ENCODE assay signal across 1 cellular context in genomic region chr1:37922767-37923550, GRCh38.
A peak's percentile ranks its signal among the peaks of the same experiment; 100 is the strongest.
TF ChIP-seq lines count a peak whose summit lies in the region.

No MANE protein-coding gene starts in this region.

TF ChIP-seq in K562, 482 proteins besides CTCF, POLR2A, EP300 and RAD21 (continued from another document and continues in another):
- TF ChIP-seq PREB (CRISPR knock-in tag; IDR thresholded peaks at IDR 0.05) (no peak), ZBTB33 (CRISPR knock-in tag; IDR thresholded peaks at IDR 0.05) (no peak), ARHGAP35 (IDR thresholded peaks at IDR 0.05; ENCODE audit: partially characterized antibody) (no peak), NCOR1 (IDR thresholded peaks at IDR 0.05) (peak; percentile 89), TEAD4 (IDR thresholded peaks at IDR 0.05; ENCODE audit: low read length) (peak; percentile 91), TEAD4 (CRISPR knock-in tag; IDR thresholded peaks at IDR 0.05; ENCODE audit: borderline replicate concordance) (no peak), ZNF780A (CRISPR knock-in tag; IDR thresholded peaks at IDR 0.05) (no peak), C11orf30 (IDR thresholded peaks at IDR 0.05; ENCODE audit: low read depth) (peak; percentile 89), HNRNPUL1 (IDR thresholded peaks at IDR 0.05; ENCODE audit: low read length) (no peak), ZBTB11 (CRISPR knock-in tag; IDR thresholded peaks at IDR 0.05) (peak in 1 of 3 experiments; percentile 77; a peak in 2 of 6 replicates), DEAF1 (CRISPR knock-in tag; IDR thresholded peaks at IDR 0.05) (no peak), GMEB1 (CRISPR knock-in tag; IDR thresholded peaks at IDR 0.05) (no peak), ZNF431 (CRISPR knock-in tag; IDR thresholded peaks at IDR 0.05) (no peak), ATF4 (CRISPR knock-in tag; IDR thresholded peaks at IDR 0.05) (no peak), PTTG1 (tag; IDR thresholded peaks at IDR 0.05; ENCODE audit: low read depth) (no peak), TRIM24 (IDR thresholded peaks at IDR 0.05) (peak; percentile 81 to 85), CHD4 (IDR thresholded peaks at IDR 0.05; ENCODE audit: insufficient read depth, insufficient replicate concordance, low read depth, low read length, poor library complexity, severe bottlenecking) (no peak), PCBP1 (IDR thresholded peaks at IDR 0.05; ENCODE audit: low read depth, low read length, poor library complexity, severe bottlenecking) (no peak), PATZ1 (CRISPR knock-in tag; IDR thresholded peaks at IDR 0.05; ENCODE audit: borderline replicate concordance) (no peak), ZNF586 (CRISPR knock-in tag; conservative IDR thresholded peaks at IDR 0.05) (no peak), MIER1 (IDR thresholded peaks at IDR 0.05; ENCODE audit: low read depth) (no peak), ZNF707 (CRISPR knock-in tag; conservative IDR thresholded peaks at IDR 0.05) (0 out of 2 replicates have a peak, but pooled peaks have one; percentile 38), IRF2 (CRISPR knock-in tag; IDR thresholded peaks at IDR 0.05) (no peak), JUNB (CRISPR knock-in tag; conservative IDR thresholded peaks at IDR 0.05) (no peak), ZZZ3 (IDR thresholded peaks at IDR 0.05) (no peak), U2AF1 (optimal IDR thresholded peaks at IDR 0.05; ENCODE audit: low read depth, low read length) (no peak), HDAC3 (IDR thresholded peaks at IDR 0.05; ENCODE audit: borderline replicate concordance, partially characterized antibody) (no peak), ZNF583 (CRISPR knock-in tag; IDR thresholded peaks at IDR 0.05) (peak; percentile 21; the same call in 1 of the 2 replicates), KLF10 (CRISPR knock-in tag; IDR thresholded peaks at IDR 0.05) (no peak), MCM7 (IDR thresholded peaks at IDR 0.05) (no peak), NFE2L1 (tag; IDR thresholded peaks at IDR 0.05; ENCODE audit: borderline replicate concordance, low read depth) (no peak)
- TF ChIP-seq, protein P1, sequence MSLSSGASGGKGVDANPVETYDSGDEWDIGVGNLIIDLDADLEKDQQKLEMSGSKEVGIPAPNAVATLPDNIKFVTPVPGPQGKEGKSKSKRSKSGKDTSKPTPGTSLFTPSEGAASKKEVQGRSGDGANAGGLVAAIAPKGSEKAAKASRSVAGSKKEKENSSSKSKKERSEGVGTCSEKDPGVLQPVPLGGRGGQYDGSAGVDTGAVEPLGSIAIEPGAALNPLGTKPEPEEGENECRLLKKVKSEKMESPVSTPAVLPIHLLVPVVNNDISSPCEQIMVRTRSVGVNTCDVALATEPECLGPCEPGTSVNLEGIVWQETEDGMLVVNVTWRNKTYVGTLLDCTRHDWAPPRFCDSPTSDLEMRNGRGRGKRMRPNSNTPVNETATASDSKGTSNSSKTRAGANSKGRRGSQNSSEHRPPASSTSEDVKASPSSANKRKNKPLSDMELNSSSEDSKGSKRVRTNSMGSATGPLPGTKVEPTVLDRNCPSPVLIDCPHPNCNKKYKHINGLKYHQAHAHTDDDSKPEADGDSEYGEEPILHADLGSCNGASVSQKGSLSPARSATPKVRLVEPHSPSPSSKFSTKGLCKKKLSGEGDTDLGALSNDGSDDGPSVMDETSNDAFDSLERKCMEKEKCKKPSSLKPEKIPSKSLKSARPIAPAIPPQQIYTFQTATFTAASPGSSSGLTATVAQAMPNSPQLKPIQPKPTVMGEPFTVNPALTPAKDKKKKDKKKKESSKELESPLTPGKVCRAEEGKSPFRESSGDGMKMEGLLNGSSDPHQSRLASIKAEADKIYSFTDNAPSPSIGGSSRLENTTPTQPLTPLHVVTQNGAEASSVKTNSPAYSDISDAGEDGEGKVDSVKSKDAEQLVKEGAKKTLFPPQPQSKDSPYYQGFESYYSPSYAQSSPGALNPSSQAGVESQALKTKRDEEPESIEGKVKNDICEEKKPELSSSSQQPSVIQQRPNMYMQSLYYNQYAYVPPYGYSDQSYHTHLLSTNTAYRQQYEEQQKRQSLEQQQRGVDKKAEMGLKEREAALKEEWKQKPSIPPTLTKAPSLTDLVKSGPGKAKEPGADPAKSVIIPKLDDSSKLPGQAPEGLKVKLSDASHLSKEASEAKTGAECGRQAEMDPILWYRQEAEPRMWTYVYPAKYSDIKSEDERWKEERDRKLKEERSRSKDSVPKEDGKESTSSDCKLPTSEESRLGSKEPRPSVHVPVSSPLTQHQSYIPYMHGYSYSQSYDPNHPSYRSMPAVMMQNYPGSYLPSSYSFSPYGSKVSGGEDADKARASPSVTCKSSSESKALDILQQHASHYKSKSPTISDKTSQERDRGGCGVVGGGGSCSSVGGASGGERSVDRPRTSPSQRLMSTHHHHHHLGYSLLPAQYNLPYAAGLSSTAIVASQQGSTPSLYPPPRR (CRISPR knock-in tag; IDR thresholded peaks at IDR 0.05; ENCODE audit: borderline replicate concordance): no peak
- TF ChIP-seq, protein P2, sequence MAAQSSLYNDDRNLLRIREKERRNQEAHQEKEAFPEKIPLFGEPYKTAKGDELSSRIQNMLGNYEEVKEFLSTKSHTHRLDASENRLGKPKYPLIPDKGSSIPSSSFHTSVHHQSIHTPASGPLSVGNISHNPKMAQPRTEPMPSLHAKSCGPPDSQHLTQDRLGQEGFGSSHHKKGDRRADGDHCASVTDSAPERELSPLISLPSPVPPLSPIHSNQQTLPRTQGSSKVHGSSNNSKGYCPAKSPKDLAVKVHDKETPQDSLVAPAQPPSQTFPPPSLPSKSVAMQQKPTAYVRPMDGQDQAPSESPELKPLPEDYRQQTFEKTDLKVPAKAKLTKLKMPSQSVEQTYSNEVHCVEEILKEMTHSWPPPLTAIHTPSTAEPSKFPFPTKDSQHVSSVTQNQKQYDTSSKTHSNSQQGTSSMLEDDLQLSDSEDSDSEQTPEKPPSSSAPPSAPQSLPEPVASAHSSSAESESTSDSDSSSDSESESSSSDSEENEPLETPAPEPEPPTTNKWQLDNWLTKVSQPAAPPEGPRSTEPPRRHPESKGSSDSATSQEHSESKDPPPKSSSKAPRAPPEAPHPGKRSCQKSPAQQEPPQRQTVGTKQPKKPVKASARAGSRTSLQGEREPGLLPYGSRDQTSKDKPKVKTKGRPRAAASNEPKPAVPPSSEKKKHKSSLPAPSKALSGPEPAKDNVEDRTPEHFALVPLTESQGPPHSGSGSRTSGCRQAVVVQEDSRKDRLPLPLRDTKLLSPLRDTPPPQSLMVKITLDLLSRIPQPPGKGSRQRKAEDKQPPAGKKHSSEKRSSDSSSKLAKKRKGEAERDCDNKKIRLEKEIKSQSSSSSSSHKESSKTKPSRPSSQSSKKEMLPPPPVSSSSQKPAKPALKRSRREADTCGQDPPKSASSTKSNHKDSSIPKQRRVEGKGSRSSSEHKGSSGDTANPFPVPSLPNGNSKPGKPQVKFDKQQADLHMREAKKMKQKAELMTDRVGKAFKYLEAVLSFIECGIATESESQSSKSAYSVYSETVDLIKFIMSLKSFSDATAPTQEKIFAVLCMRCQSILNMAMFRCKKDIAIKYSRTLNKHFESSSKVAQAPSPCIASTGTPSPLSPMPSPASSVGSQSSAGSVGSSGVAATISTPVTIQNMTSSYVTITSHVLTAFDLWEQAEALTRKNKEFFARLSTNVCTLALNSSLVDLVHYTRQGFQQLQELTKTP (IDR thresholded peaks at IDR 0.05; ENCODE audit: low read depth in 1 of 2, partially characterized antibody in 2 of 2): peak in 1 of 2 experiments; percentile 54
- TF ChIP-seq, protein P3, sequence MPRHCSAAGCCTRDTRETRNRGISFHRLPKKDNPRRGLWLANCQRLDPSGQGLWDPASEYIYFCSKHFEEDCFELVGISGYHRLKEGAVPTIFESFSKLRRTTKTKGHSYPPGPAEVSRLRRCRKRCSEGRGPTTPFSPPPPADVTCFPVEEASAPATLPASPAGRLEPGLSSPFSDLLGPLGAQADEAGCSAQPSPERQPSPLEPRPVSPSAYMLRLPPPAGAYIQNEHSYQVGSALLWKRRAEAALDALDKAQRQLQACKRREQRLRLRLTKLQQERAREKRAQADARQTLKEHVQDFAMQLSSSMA (CRISPR knock-in tag; IDR thresholded peaks at IDR 0.05): no peak
